22 cellular contexts compared by ENCODE assay signal in genomic region chr9:6923081-6923480, GRCh38.
"Had no signal": no experiment of that assay in that cellular context is flagged by ENCODE, and none has a peak within 500 bp of the region (broad histone marks: within the 10 kb centered on the region; RNA-seq: fewer than 3 reads in every experiment).

No MANE protein-coding gene starts in this region.

- H3K36me3 ChIP-seq: adrenal gland, lower lobe of right lung, neural progenitor cell, sigmoid colon, thoracic aorta, upper lobe of left lung had no signal

- H3K4me3 Mint-ChIP-seq: activated CD4-positive, alpha-beta T cell treated with anti-CD3 and anti-CD28 coated beads, Interleukin-2, amount 10 ng/mL, durations not matched to agents 24 days and 14 days; activated naive CD4-positive, alpha-beta T cell treated with anti-CD3 and anti-CD28 coated beads, Interleukin-2, amount 50 U/mL, for 24 hours; activated T-helper 1 cell treated with anti-CD3 and anti-CD28 coated beads, Interleukin-12 subunit alpha, Interleukin-12 subunit beta, Interleukin-2, Interleukin-4 antibody, amounts not matched to agents 30 ng/mL and 10 ng/mL and 1 ng/mL, durations not matched to agents 14 hours and 24 hours and 36 hours; naive B cell; neural progenitor cell; T-helper 1 cell treated with Interleukin-12 subunit alpha and Interleukin-12 subunit beta and Interleukin-4 antibody, amounts not matched to agents 30 μg/mL and 1 μg/mL, for 36 hours had no signal

- ATAC-seq: heart left ventricle, left colon had no signal

- H3K4me3 ChIP-seq: adrenal gland, heart left ventricle, lower lobe of right lung, neural progenitor cell, sigmoid colon, thoracic aorta, upper lobe of left lung had no signal

- H3K4me1 ChIP-seq: adrenal gland, sigmoid colon had no signal

- H3K9me3 Mint-ChIP-seq: activated CD4-positive, alpha-beta T cell treated with anti-CD3 and anti-CD28 coated beads, Interleukin-2, amount 10 ng/mL, durations not matched to agents 24 days and 14 days; activated naive CD4-positive, alpha-beta T cell treated with anti-CD3 and anti-CD28 coated beads, Interleukin-2, amount 50 U/mL, for 24 hours; T-helper 1 cell treated with Interleukin-12 subunit alpha and Interleukin-12 subunit beta and Interleukin-4 antibody, amounts not matched to agents 30 μg/mL and 1 μg/mL, for 36 hours had no signal

- DNase-seq: activated CD4-positive, alpha-beta T cell treated with anti-CD3 and anti-CD28 coated beads, Interleukin-2, amount 10 ng/mL, durations not matched to agents 24 days and 14 days; activated CD8-positive, alpha-beta memory T cell treated with anti-CD3 and anti-CD28 coated beads, Interleukin-2, amount 50 U/mL, for 4 hours; activated gamma-delta T cell treated with Interleukin-2 at 50 U/mL for 16 hours; adrenal gland; cortex of kidney; heart left ventricle; islet precursor cell; left colon; lower lobe of right lung; naive B cell; retina; sigmoid colon; stimulated activated CD4-positive, alpha-beta T cell treated with anti-CD3 and anti-CD28 coated beads, Interleukin-2, amount 100 ng/mL, for 48 hours; stimulated activated CD8-positive, alpha-beta memory T cell treated with anti-CD3 and anti-CD28 coated beads, Interleukin-4, amount 100 ng/mL, for 48 hours; stimulated activated naive CD4-positive, alpha-beta T cell treated with Interleukin-2 at 50 U/mL for 16 hours; upper lobe of left lung had no signal

- H3K27ac ChIP-seq: adrenal gland, heart left ventricle, lower lobe of right lung, neural progenitor cell, sigmoid colon, thoracic aorta, upper lobe of left lung had no signal

- H3K27me3 ChIP-seq: adrenal gland, heart left ventricle, neural progenitor cell, sigmoid colon, upper lobe of left lung had no signal

- H3K27ac Mint-ChIP-seq: activated CD4-positive, alpha-beta T cell treated with anti-CD3 and anti-CD28 coated beads, Interleukin-2, amount 10 ng/mL, durations not matched to agents 24 days and 14 days; activated naive CD4-positive, alpha-beta T cell treated with anti-CD3 and anti-CD28 coated beads, Interleukin-2, amount 50 U/mL, for 24 hours; activated T-helper 1 cell treated with anti-CD3 and anti-CD28 coated beads, Interleukin-12 subunit alpha, Interleukin-12 subunit beta, Interleukin-2, Interleukin-4 antibody, amounts not matched to agents 30 ng/mL and 10 ng/mL and 1 ng/mL, durations not matched to agents 14 hours and 24 hours and 36 hours; neural progenitor cell; progenitor cell of endocrine pancreas; T-helper 1 cell treated with Interleukin-12 subunit alpha and Interleukin-12 subunit beta and Interleukin-4 antibody, amounts not matched to agents 30 μg/mL and 1 μg/mL, for 36 hours had no signal

- H3K27me3 Mint-ChIP-seq: activated CD4-positive, alpha-beta T cell treated with anti-CD3 and anti-CD28 coated beads, Interleukin-2, amount 10 ng/mL, durations not matched to agents 24 days and 14 days; activated naive CD4-positive, alpha-beta T cell treated with anti-CD3 and anti-CD28 coated beads, Interleukin-2, amount 50 U/mL, for 24 hours; naive B cell; progenitor cell of endocrine pancreas had no signal

- H3K9me3 ChIP-seq: adrenal gland, heart left ventricle, lower lobe of right lung, sigmoid colon, thoracic aorta, upper lobe of left lung had no signal
